ENCODE assay signal across 11 cellular contexts in the genomic region with DNA sequence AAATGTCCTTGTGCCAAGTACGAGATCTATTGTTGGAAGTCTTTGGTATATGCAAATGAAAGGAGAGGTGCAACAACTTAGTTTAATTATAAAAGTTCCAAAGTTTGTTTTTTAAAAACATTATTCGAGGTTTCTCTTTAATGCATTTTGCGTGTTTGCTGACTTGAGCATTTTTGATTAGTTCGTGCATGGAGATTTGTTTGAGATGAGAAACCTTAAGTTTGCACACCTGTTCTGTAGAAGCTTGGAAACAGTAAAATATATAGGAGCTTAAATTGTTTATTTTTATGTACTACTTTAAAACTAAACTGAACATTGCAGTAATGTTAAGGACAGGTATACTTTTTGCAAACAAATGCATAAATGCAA. TPM values are rescaled to one million over a fixed set of nuclear protein-coding genes. Genes with fewer than 3 reads are reported as not detected.
DNase-seq lines count a peak whose midpoint lies in the region; ATAC-seq and TF ChIP-seq lines count a peak whose summit lies in the region.
"Had no signal": no experiment of that assay in that cellular context is flagged by ENCODE, and none has a peak within 500 bp of the region (broad histone marks: within the 10 kb centered on the region; RNA-seq: fewer than 3 reads in every experiment).

No MANE protein-coding gene starts in this region.

- H3K4me1 Mint-ChIP-seq in stimulated activated naive CD8-positive, alpha-beta T cell treated with anti-CD3 and anti-CD28 coated beads, Interleukin-15, Interleukin-2, amounts not matched to agents 100 ng/mL and 50 ng/mL, for 24 hours (ENCODE audit: low read depth) = peaks cover 38% of the 10 kb centered on the region

- TF ChIP-seq CTCF in choroid plexus epithelial cell (conservative IDR thresholded peaks at IDR 0.05; ENCODE audit: low read depth, low read length) = no peak

- no peaks in the 10 kb centered on the region for H3K36me3 Mint-ChIP-seq in stimulated activated naive CD8-positive, alpha-beta T cell treated with anti-CD3 and anti-CD28 coated beads, Interleukin-15, Interleukin-2, amounts not matched to agents 100 ng/mL and 50 ng/mL, for 24 hours (ENCODE audit: low read depth)

- 14 to 19% methylated on average over 4 of the region's 4 CpGs for WGBS in aorta, 2 donors

- H3K4me3 ChIP-seq in choroid plexus epithelial cell (ENCODE audit: low read depth, low read length) = peak overlapping the region; percentile 46
- peak overlapping the region; percentile 67 to 90 for H3K4me3 ChIP-seq in muscle layer of colon (ENCODE audit: low read depth in 1 of 2, low read length in 2 of 2)
- H3K4me3 ChIP-seq in aorta (ENCODE audit: low read length in 2 of 2) = peak overlapping the region; percentile 13 to 40

- no peaks in the 10 kb centered on the region for H3K9me3 Mint-ChIP-seq in stimulated activated naive CD8-positive, alpha-beta T cell treated with anti-CD3 and anti-CD28 coated beads, Interleukin-15, Interleukin-2, amounts not matched to agents 100 ng/mL and 50 ng/mL, for 24 hours

- peak overlapping the region; percentile 69 for H3K27ac ChIP-seq in muscle layer of colon (ENCODE audit: low read depth, low read length)
- H3K27ac ChIP-seq in aorta (ENCODE audit: low read depth in 1 of 2, low read length in 2 of 2) = no peak overlapping the region
- H3K27ac ChIP-seq: adrenal gland had no signal

- H3K27me3 ChIP-seq in muscle layer of colon (ENCODE audit: control insufficient read depth in 1 of 2, insufficient read depth in 2 of 2, low read length in 2 of 2) (no peaks in the 10 kb centered on the region), aorta (ENCODE audit: control insufficient read depth in 1 of 2, insufficient read depth in 2 of 2, low read length in 1 of 2) (no peaks in the 10 kb centered on the region)
- H3K27me3 ChIP-seq: adrenal gland had no signal

- H3K9me3 ChIP-seq in muscle layer of colon (ENCODE audit: low read length) (no peaks in the 10 kb centered on the region), aorta (ENCODE audit: control insufficient read depth, low read length) (no peaks in the 10 kb centered on the region)
- H3K9me3 ChIP-seq: adrenal gland had no signal

- H3K4me1 ChIP-seq in muscle layer of colon (ENCODE audit: insufficient read depth, low read length) (peaks cover 4% of the 10 kb centered on the region), aorta (ENCODE audit: control insufficient read depth in 1 of 2, insufficient read depth in 2 of 2, low read length in 2 of 2) (no peaks in the 10 kb centered on the region)

- H3K27ac Mint-ChIP-seq in stimulated activated naive CD8-positive, alpha-beta T cell treated with anti-CD3 and anti-CD28 coated beads, Interleukin-15, Interleukin-2, amounts not matched to agents 100 ng/mL and 50 ng/mL, for 24 hours = no peak overlapping the region

- H3K27me3 Mint-ChIP-seq in stimulated activated naive CD8-positive, alpha-beta T cell treated with anti-CD3 and anti-CD28 coated beads, Interleukin-15, Interleukin-2, amounts not matched to agents 100 ng/mL and 50 ng/mL, for 24 hours = peaks cover 42% of the 10 kb centered on the region

- DNase-seq in stimulated activated naive CD8-positive, alpha-beta T cell treated with anti-CD3 and anti-CD28 coated beads, Interleukin-15, Interleukin-2, amounts not matched to agents 100 U/mL and 50 U/mL, for 24 hours = no peak
- DNase-seq in choroid plexus epithelial cell (ENCODE audit: low read depth) (no peak), aorta (no peak), NOMO-1 treated with DMSO at 0.1 percent for 48 hours (lab: John Stamatoyannopoulos, UW; ENCODE audit: unreplicated experiment) (no peak)
- DNase-seq in activated CD4-positive, CD25-positive, alpha-beta regulatory T cell treated with anti-CD3 and anti-CD28 coated beads, Interleukin-2, amount 50 U/mL, for 72 hours = no peak
- DNase-seq: adrenal gland, NCI-H510A, T1000 had no signal

- no peak for ATAC-seq in stimulated activated naive CD8-positive, alpha-beta T cell treated with anti-CD3 and anti-CD28 coated beads, Interleukin-15, Interleukin-2, amounts not matched to agents 100 U/mL and 50 U/mL, for 24 hours
- ATAC-seq in aorta (ENCODE audit: low FRiP score) (no peak), HG03432 (IDR thresholded peaks at IDR 0.05; ENCODE audit: unreplicated experiment) (no peak)

- no peaks in the 10 kb centered on the region for H3K36me3 ChIP-seq in muscle layer of colon (ENCODE audit: insufficient read depth, low read length)
- no peaks in the 10 kb centered on the region for H3K36me3 ChIP-seq in aorta (ENCODE audit: control insufficient read depth in 1 of 2, insufficient read depth in 2 of 2, low read length in 1 of 2)
- H3K36me3 ChIP-seq: adrenal gland had no signal

- intact Hi-C loops in aorta (cut with DNase I) = loop anchor here (5.0 to 10.0 kb wide), 4 partner anchors 36 to 372 kb away; a partner anchor contains a TSS

- H3K9ac ChIP-seq in muscle layer of colon (ENCODE audit: low read length) = peak overlapping the region; percentile 16

- peak overlapping the region; percentile 85 for H3K4me3 Mint-ChIP-seq in stimulated activated naive CD8-positive, alpha-beta T cell treated with anti-CD3 and anti-CD28 coated beads, Interleukin-15, Interleukin-2, amounts not matched to agents 100 ng/mL and 50 ng/mL, for 24 hours

RNA-seq across cellular contexts. Expression of a gene that starts 2.3 kb away (rescaled TPM):
- 10 to 100 TPM; 28.9 to 41.4 TPM for total RNA-seq in aorta
- polyA plus RNA-seq in aorta = 10 to 100 TPM in 1 of 2 donors, 1 to 10 TPM in 1; 6.6 to 17.0 TPM

RNA-seq across cellular contexts. Expression of a gene that starts 6.9 kb away (rescaled TPM):
- total RNA-seq in aorta = 1 to 10 TPM in 1 of 2 donors, under 1 TPM in 1; 0.42 to 1.0 TPM
- 1 to 10 TPM; 1.4 to 1.9 TPM for polyA plus RNA-seq in aorta

RNA-seq across cellular contexts. Expression of a gene that starts 38.3 kb away (rescaled TPM):
- total RNA-seq in aorta = 10 to 100 TPM; 33.8 to 63.8 TPM
- polyA plus RNA-seq in aorta = 10 to 100 TPM; 14.0 to 20.9 TPM

RNA-seq across cellular contexts. Expression of a gene that starts 39.2 kb away (rescaled TPM):
- total RNA-seq in aorta = 10 to 100 TPM; 17.2 to 25.4 TPM
- 1 to 10 TPM in 1 of 2 donors, under 1 TPM in 1; 0.38 to 7.2 TPM for polyA plus RNA-seq in aorta

Comparison
In these comparisons a context has a peak if more than half of its experiments do, and no peak if none do; other contexts are left out.
1. H3K4me3 ChIP-seq: peak in every context shown above with its lines; median percentile 78 in muscle layer of colon; 46 in choroid plexus epithelial cell; 26 in aorta.